ENCODE assay signal across 27 cellular contexts in genomic region chr2:23231865-23232264, GRCh38.
"Had no signal": no experiment of that assay in that cellular context is flagged by ENCODE, and none has a peak within 500 bp of the region (broad histone marks: within the 10 kb centered on the region; RNA-seq: fewer than 3 reads in every experiment).

No MANE protein-coding gene starts in this region.

- H3K9ac ChIP-seq: neural progenitor cell, parathyroid adenoma had no signal

- H3K27ac ChIP-seq: neural progenitor cell, ovary, parathyroid adenoma, psoas muscle, right lobe of liver, sigmoid colon, stomach, thoracic aorta, thyroid gland, tibial nerve, upper lobe of left lung, uterus had no signal

- H3K9me3 ChIP-seq: ovary, psoas muscle, right lobe of liver, sigmoid colon, stomach, thoracic aorta, thyroid gland, tibial nerve, upper lobe of left lung, uterus had no signal

- H2AFZ ChIP-seq: neural progenitor cell, parathyroid adenoma had no signal

- H3K36me3 ChIP-seq: neural progenitor cell, ovary, right lobe of liver, sigmoid colon, stomach, thoracic aorta, thyroid gland, tibial nerve, upper lobe of left lung, uterus had no signal

- FAIRE-seq: small intestine had no signal

- H3K27ac Mint-ChIP-seq: naive thymus-derived CD4-positive, alpha-beta T cell; natural killer cell; nephron; neural progenitor cell; progenitor cell of endocrine pancreas; stimulated activated effector memory CD8-positive, alpha-beta T cell treated with anti-CD3 and anti-CD28 coated beads, Interleukin-12 subunit alpha, Interleukin-12 subunit beta, amount 100 ng/mL, for 72 hours; stimulated activated naive B cell treated with anti-CD40 and anti-IgM and Interleukin-4, amounts not matched to agents 10 μg/mL and 1 μg/mL and 100 μg/mL, for 72 hours; stimulated activated naive CD8-positive, alpha-beta T cell treated with anti-CD3 and anti-CD28 coated beads, Interleukin-15, Interleukin-2, amounts not matched to agents 100 ng/mL and 50 ng/mL, for 24 hours had no signal

- DNase-seq: naive thymus-derived CD4-positive, alpha-beta T cell; natural killer cell; occipital lobe; ovary; posterior cingulate gyrus; psoas muscle; right cardiac atrium; right lobe of liver; sigmoid colon; small intestine; stimulated activated CD4-positive, alpha-beta T cell treated with anti-CD3 and anti-CD28 coated beads, Interleukin-15, amount 100 ng/mL, for 24 hours; stimulated activated CD4-positive, alpha-beta T cell treated with anti-CD3 and anti-CD28 coated beads, Interleukin-4, amount 100 ng/mL, for 1 hour; stimulated activated naive B cell treated with anti-CD40 and anti-IgM and Interleukin-4, amounts not matched to agents 10 μg/mL and 1 μg/mL and 100 μg/mL, for 72 hours; stimulated activated naive CD4-positive, alpha-beta T cell treated with Interleukin-2 at 50 U/mL for 16 hours; stomach; thyroid gland; trophoblast cell; upper lobe of left lung; uterus had no signal

- H3K4me1 ChIP-seq: parathyroid adenoma, psoas muscle, right lobe of liver, sigmoid colon, stomach, thyroid gland, tibial nerve, upper lobe of left lung, uterus had no signal

- H3K79me2 ChIP-seq: parathyroid adenoma had no signal

- H3K27me3 ChIP-seq: neural progenitor cell, ovary, right lobe of liver, sigmoid colon, stomach, thyroid gland, tibial nerve, upper lobe of left lung, uterus had no signal

- H3K4me3 Mint-ChIP-seq: naive thymus-derived CD4-positive, alpha-beta T cell; natural killer cell; nephron; neural progenitor cell; stimulated activated effector memory CD8-positive, alpha-beta T cell treated with anti-CD3 and anti-CD28 coated beads, Interleukin-12 subunit alpha, Interleukin-12 subunit beta, amount 100 ng/mL, for 72 hours; stimulated activated naive B cell treated with anti-CD40 and anti-IgM and Interleukin-4, amounts not matched to agents 10 μg/mL and 1 μg/mL and 100 μg/mL, for 72 hours; stimulated activated naive CD8-positive, alpha-beta T cell treated with anti-CD3 and anti-CD28 coated beads, Interleukin-15, Interleukin-2, amounts not matched to agents 100 ng/mL and 50 ng/mL, for 24 hours had no signal

- H3K36me3 Mint-ChIP-seq: naive thymus-derived CD4-positive, alpha-beta T cell; natural killer cell; neural progenitor cell; stimulated activated effector memory CD8-positive, alpha-beta T cell treated with anti-CD3 and anti-CD28 coated beads, Interleukin-12 subunit alpha, Interleukin-12 subunit beta, amount 100 ng/mL, for 72 hours; stimulated activated naive B cell treated with anti-CD40 and anti-IgM and Interleukin-4, amounts not matched to agents 10 μg/mL and 1 μg/mL and 100 μg/mL, for 72 hours had no signal

- H3K9me3 Mint-ChIP-seq: natural killer cell; stimulated activated effector memory CD8-positive, alpha-beta T cell treated with anti-CD3 and anti-CD28 coated beads, Interleukin-12 subunit alpha, Interleukin-12 subunit beta, amount 100 ng/mL, for 72 hours; stimulated activated naive CD8-positive, alpha-beta T cell treated with anti-CD3 and anti-CD28 coated beads, Interleukin-15, Interleukin-2, amounts not matched to agents 100 ng/mL and 50 ng/mL, for 24 hours had no signal

- H3K27me3 Mint-ChIP-seq: stimulated activated naive B cell treated with anti-CD40 and anti-IgM and Interleukin-4, amounts not matched to agents 10 μg/mL and 1 μg/mL and 100 μg/mL, for 72 hours had no signal

- H3K4me1 Mint-ChIP-seq: naive thymus-derived CD4-positive, alpha-beta T cell; natural killer cell; stimulated activated effector memory CD8-positive, alpha-beta T cell treated with anti-CD3 and anti-CD28 coated beads, Interleukin-12 subunit alpha, Interleukin-12 subunit beta, amount 100 ng/mL, for 72 hours; stimulated activated naive B cell treated with anti-CD40 and anti-IgM and Interleukin-4, amounts not matched to agents 10 μg/mL and 1 μg/mL and 100 μg/mL, for 72 hours had no signal

- H3K4me3 ChIP-seq: neural progenitor cell, ovary, psoas muscle, right lobe of liver, sigmoid colon, stomach, thoracic aorta, thyroid gland, tibial nerve, upper lobe of left lung, uterus had no signal
